In the genomic region with DNA sequence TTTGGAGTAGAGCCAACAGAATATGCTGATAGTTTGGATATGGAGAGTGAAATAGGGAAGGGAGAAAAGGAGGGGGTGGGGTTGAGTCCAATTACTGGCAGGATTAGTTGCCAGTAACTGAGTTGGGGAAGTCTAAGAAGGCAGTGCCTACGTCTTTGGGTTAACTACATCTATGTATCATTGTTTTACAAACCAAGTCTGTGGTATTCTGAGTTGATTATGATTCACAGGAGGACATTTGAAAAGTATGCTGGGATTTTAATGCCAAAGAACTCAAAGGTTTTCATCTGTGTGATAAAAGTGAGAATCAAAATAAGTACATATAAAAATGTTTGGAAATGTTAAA, we compare ENCODE assay signal across 13 cellular contexts. TPM values are rescaled to one million over a fixed set of nuclear protein-coding genes. Genes with fewer than 3 reads are reported as not detected.
DNase-seq lines count a peak whose midpoint lies in the region; ATAC-seq and TF ChIP-seq lines count a peak whose summit lies in the region.
"Had no signal": no experiment of that assay in that cellular context is flagged by ENCODE, and none has a peak within 500 bp of the region (broad histone marks: within the 10 kb centered on the region; RNA-seq: fewer than 3 reads in every experiment).

No MANE protein-coding gene starts in this region.

- 0 out of 2 replicates have a peak overlapping the region, but pooled peaks have one; percentile 13 for H3K9ac ChIP-seq in PC-3 (ENCODE audit: low read length)

- no peaks in the 10 kb centered on the region for H3K9me2 ChIP-seq in PC-3 (replicated peaks; ENCODE audit: low read length)

- CTCF ChIA-PET in Calu3 (lab: Charles Lee): interaction anchor here (1.7 kb wide), 1 partner anchor 14 kb away, joined by 4 read pairs; no protein-coding TSS in a partner anchor
- CTCF ChIA-PET in PC-3 (lab: Charles Lee): no interaction called here

- H3K4me3 Mint-ChIP-seq in Calu3 (ENCODE audit: low read depth, unreplicated experiment) (no peak overlapping the region), mesothelial cell of epicardium (no peak overlapping the region)
- H3K4me3 Mint-ChIP-seq: CD8-positive, alpha-beta memory T cell had no signal

- no peak for DNase-seq in Calu3
- peak; percentile 69 for DNase-seq in PC-3
- peak; percentile 78 for DNase-seq in epithelial cell of esophagus (ENCODE audit: low read depth)
- DNase-seq in mesothelial cell of epicardium (ENCODE audit: low spot score in 2 of 2, unreplicated experiment in 2 of 2): no peak
- DNase-seq in cerebellum (ENCODE audit: low spot score): no peak
- DNase-seq in activated effector memory CD4-positive, alpha-beta T cell treated with Interleukin-2 at 50 U/mL for 16 hours: no peak
- no peak for DNase-seq in activated CD4-positive, alpha-beta T cell treated with anti-CD3 and anti-CD28 coated beads for 1 hour
- DNase-seq: CD8-positive, alpha-beta memory T cell; dermis blood vessel endothelial cell had no signal

- BruUV-seq in Calu3 (replicated peaks; lab: Mats Ljungman, UMichigan) (no TSS peak), PC-3 (replicated peaks; lab: Mats Ljungman, UMichigan) (no TSS peak)

- peaks cover 8% of the 10 kb centered on the region; the same call in 1 of the 2 replicates for H3K79me2 ChIP-seq in PC-3 (ENCODE audit: low read length)

- POLR2A ChIA-PET in PC-3 (lab: Charles Lee; ENCODE audit: unreplicated experiment): interaction anchor here (0.6 kb wide), 1 partner anchor 29 kb away, joined by 3 read pairs; no protein-coding TSS in a partner anchor

- peak overlapping the region; percentile 7 for H3K27ac Mint-ChIP-seq in Calu3 (ENCODE audit: unreplicated experiment)
- peak overlapping the region; percentile 25 for H3K27ac Mint-ChIP-seq in mesothelial cell of epicardium

- H3F3A ChIP-seq in PC-3 (ENCODE audit: low read length, unreplicated experiment): no peaks in the 10 kb centered on the region

- H3K9me3 ChIP-seq in PC-3 (ENCODE audit: low read length): no peaks in the 10 kb centered on the region
- H3K9me3 ChIP-seq: vagina had no signal

- H3K36me3 ChIP-seq in PC-3 (ENCODE audit: low read depth, low read length): no peaks in the 10 kb centered on the region
- H3K36me3 ChIP-seq: vagina had no signal

- ATAC-seq in PC-3: peak; percentile 35
- no peak for ATAC-seq in HG02884 (IDR thresholded peaks at IDR 0.05; ENCODE audit: unreplicated experiment)
- ATAC-seq: activated CD4-positive, CD25-positive, alpha-beta regulatory T cell treated with anti-CD3 and anti-CD28 coated beads, Interleukin-2, amount 50 U/mL, for 24 hours had no signal

- no peaks in the 10 kb centered on the region for H3K27me3 ChIP-seq in PC-3 (ENCODE audit: low read length)
- H3K27me3 ChIP-seq: vagina had no signal

- H3K9me3 Mint-ChIP-seq in Calu3 (ENCODE audit: low read depth, unreplicated experiment) (no peaks in the 10 kb centered on the region), mesothelial cell of epicardium (no peaks in the 10 kb centered on the region)
- H3K9me3 Mint-ChIP-seq: CD8-positive, alpha-beta memory T cell had no signal

- H2AFZ ChIP-seq in PC-3 (ENCODE audit: low read length): no peak overlapping the region

- H3K4me3 ChIP-seq in PC-3 (ENCODE audit: low read length) (no peak overlapping the region), epithelial cell of esophagus (ENCODE audit: low read length) (no peak overlapping the region)
- H3K4me3 ChIP-seq: skin epidermis, vagina had no signal

- peaks cover 58% of the 10 kb centered on the region for H3K4me1 Mint-ChIP-seq in Calu3 (ENCODE audit: low read depth, unreplicated experiment)
- peaks cover 54% of the 10 kb centered on the region for H3K4me1 Mint-ChIP-seq in mesothelial cell of epicardium

- H3K36me3 Mint-ChIP-seq in Calu3 (ENCODE audit: insufficient read depth, unreplicated experiment) (peaks cover 6% of the 10 kb centered on the region), mesothelial cell of epicardium (peaks cover 2% of the 10 kb centered on the region)

- peaks cover 56% of the 10 kb centered on the region for H3K4me1 ChIP-seq in PC-3 (ENCODE audit: insufficient read depth, low read length)

- H4K20me1 ChIP-seq in PC-3 (ENCODE audit: low read length): no peaks in the 10 kb centered on the region

- H3K27ac ChIP-seq in PC-3 (ENCODE audit: low read length): peak overlapping the region; percentile 99

- intact Hi-C loops in Calu3 (cut with micrococcal nuclease; ENCODE audit: unreplicated experiment) (no loop called here), PC-3 (cut with micrococcal nuclease) (no loop called here)

- no peaks in the 10 kb centered on the region for H3K27me3 Mint-ChIP-seq in Calu3 (ENCODE audit: unreplicated experiment)
- H3K27me3 Mint-ChIP-seq in mesothelial cell of epicardium (ENCODE audit: low read depth): no peaks in the 10 kb centered on the region

- TF ChIP-seq CTCF in Calu3 (IDR thresholded peaks at IDR 0.05; ENCODE audit: unreplicated experiment) (no peak), PC-3 (conservative IDR thresholded peaks at IDR 0.05; ENCODE audit: low read depth, low read length) (no peak), epithelial cell of esophagus (IDR thresholded peaks at IDR 0.05; ENCODE audit: insufficient read depth, low read depth, low read length, missing control alignments) (no peak), mesothelial cell of epicardium (IDR thresholded peaks at IDR 0.05; ENCODE audit: unreplicated experiment) (no peak)

- H3K4me2 ChIP-seq in PC-3 (ENCODE audit: low read length): peak overlapping the region; percentile 72

RNA-seq across cellular contexts. Expression of a gene that starts 14.7 kb away (rescaled TPM):
- total RNA-seq in Calu3 (2022): 28.6 and 43.8 TPM in 2 replicates
- total RNA-seq in PC-3 (2014; rRNA removed): 9.6 and 9.8 TPM in 2 replicates
- total RNA-seq in mesothelial cell of epicardium: 69.6 to 73.3 TPM (median 70.7 TPM) in 3 replicates
- total RNA-seq in cerebellum: 41.1 TPM

Comparison
In these comparisons a context has a peak if more than half of its experiments do, and no peak if none do; other contexts are left out.
1. DNase-seq: peak in PC-3 (single experiment) and epithelial cell of esophagus (single experiment); none in Calu3 (single experiment), mesothelial cell of epicardium (0 of 2), cerebellum (single experiment), activated effector memory CD4-positive, alpha-beta T cell treated with Interleukin-2 at 50 U/mL for 16 hours (single experiment) and activated CD4-positive, alpha-beta T cell treated with anti-CD3 and anti-CD28 coated beads for 1 hour (single experiment).